Comparison of ENCODE assay signal across 26 cellular contexts in the genomic region with DNA sequence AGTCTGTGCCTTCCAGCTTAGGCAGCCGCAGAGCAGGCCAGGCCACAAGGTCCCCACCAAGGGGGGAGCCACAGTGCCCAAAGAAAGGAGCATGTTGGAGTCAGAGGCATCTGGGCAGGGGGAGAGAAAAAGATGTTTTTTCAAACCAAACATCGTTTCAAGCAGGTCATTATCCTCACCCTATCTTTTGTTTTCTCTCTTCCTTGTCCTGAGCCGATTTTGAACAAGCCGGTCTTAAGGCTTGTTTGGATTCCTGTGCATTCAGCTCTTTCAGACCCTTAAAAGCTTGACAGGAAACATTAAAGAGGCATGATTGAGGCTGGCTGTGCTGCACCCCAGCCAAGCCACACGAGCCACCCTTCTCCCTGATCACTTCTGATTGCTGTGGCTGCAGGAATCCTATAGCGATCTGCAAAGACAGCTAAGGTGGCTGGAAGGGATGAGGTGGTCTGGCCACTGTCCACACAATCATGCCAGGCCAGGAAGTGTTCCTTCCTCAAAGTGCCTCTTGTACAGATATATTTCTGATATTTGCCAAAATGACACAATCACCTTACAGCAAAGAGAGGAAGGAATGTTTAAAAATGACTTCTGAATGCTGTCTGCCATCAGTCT.
A peak's percentile ranks its signal among the peaks of the same experiment; 100 is the strongest.
DNase-seq lines count a peak whose midpoint lies in the region; ATAC-seq and TF ChIP-seq lines count a peak whose summit lies in the region.
"Had no signal": no experiment of that assay in that cellular context is flagged by ENCODE, and none has a peak within 500 bp of the region (broad histone marks: within the 10 kb centered on the region; RNA-seq: fewer than 3 reads in every experiment).

No MANE protein-coding gene starts in this region.

- no peak overlapping the region for H3K4me3 Mint-ChIP-seq in stimulated activated naive CD8-positive, alpha-beta T cell treated with anti-CD3 and anti-CD28 coated beads, Interleukin-15, amount 100 ng/mL, for 72 hours
- no peak overlapping the region for H3K4me3 Mint-ChIP-seq in neural progenitor cell
- no peak overlapping the region for H3K4me3 Mint-ChIP-seq in stimulated activated effector memory CD8-positive, alpha-beta T cell treated with anti-CD3 and anti-CD28 coated beads, Interleukin-12 subunit alpha, Interleukin-12 subunit beta, amount 100 ng/mL, for 72 hours
- H3K4me3 Mint-ChIP-seq: B cell; CD8-positive, alpha-beta T cell; IgD-negative memory B cell had no signal

- H3K4me1 ChIP-seq in neural progenitor cell (peaks cover 25% of the 10 kb centered on the region), upper lobe of left lung (no peaks in the 10 kb centered on the region), mammary epithelial cell (ENCODE audit: insufficient read depth, low read length) (no peaks in the 10 kb centered on the region)
- H3K4me1 ChIP-seq: Caco-2 had no signal

- H3K4me3 ChIP-seq in neural progenitor cell (no peak overlapping the region), upper lobe of left lung (no peak overlapping the region), mammary epithelial cell (replicated peaks in 1 of 3; ENCODE audit: insufficient read depth in 1 of 3, low read depth in 2 of 3, low read length in 3 of 3) (no peak overlapping the region)
- H3K4me3 ChIP-seq: GM12878 had no signal

- in situ Hi-C loops in mammary epithelial cell (cut with MboI; ENCODE audit: low sequenced_read_pairs in 2 of 2) = no loop called here

- H3K9me3 ChIP-seq in neural progenitor cell (ENCODE audit: low read depth) (no peaks in the 10 kb centered on the region), upper lobe of left lung (no peaks in the 10 kb centered on the region), mammary epithelial cell (replicated peaks; ENCODE audit: insufficient read depth, low read length) (no peaks in the 10 kb centered on the region)
- H3K9me3 ChIP-seq: Caco-2 had no signal

- H2AFZ ChIP-seq in neural progenitor cell (replicated peaks) (no peak overlapping the region), mammary epithelial cell (ENCODE audit: low read depth, low read length) (no peak overlapping the region)

- no TSS peak for BruUV-seq in mammary epithelial cell (replicated peaks; lab: Mats Ljungman, UMichigan)

- ATAC-seq in stimulated activated naive CD8-positive, alpha-beta T cell treated with anti-CD3 and anti-CD28 coated beads, Interleukin-15, amount 100 ng/mL, for 72 hours = peak; percentile 20
- ATAC-seq in stimulated activated naive CD8-positive, alpha-beta T cell treated with anti-CD3 and anti-CD28 coated beads, Interleukin-15, Interleukin-2, amounts not matched to agents 100 U/mL and 50 U/mL, for 24 hours = no peak
- ATAC-seq in stimulated activated effector memory CD8-positive, alpha-beta T cell treated with anti-CD3 and anti-CD28 coated beads, Interleukin-12 subunit alpha, Interleukin-12 subunit beta, amount 100 ng/mL, for 72 hours = peak; percentile 29
- no peak for ATAC-seq in upper lobe of left lung (ENCODE audit: low FRiP score in 2 of 2)
- ATAC-seq: CD8-positive, alpha-beta T cell; GM12878 had no signal

- H3F3A ChIP-seq in neural progenitor cell (ENCODE audit: low read depth) = peaks cover 22% of the 10 kb centered on the region

- no peaks in the 10 kb centered on the region for H3K36me3 Mint-ChIP-seq in neural progenitor cell
- no peaks in the 10 kb centered on the region for H3K36me3 Mint-ChIP-seq in stimulated activated effector memory CD8-positive, alpha-beta T cell treated with anti-CD3 and anti-CD28 coated beads, Interleukin-12 subunit alpha, Interleukin-12 subunit beta, amount 100 ng/mL, for 72 hours
- H3K36me3 Mint-ChIP-seq: CD8-positive, alpha-beta T cell; IgD-negative memory B cell had no signal

- H3K9me3 Mint-ChIP-seq in stimulated activated naive CD8-positive, alpha-beta T cell treated with anti-CD3 and anti-CD28 coated beads, Interleukin-15, amount 100 ng/mL, for 72 hours = peaks cover 0 to 2% of the 10 kb centered on the region in 2 donors
- peaks cover 2% of the 10 kb centered on the region for H3K9me3 Mint-ChIP-seq in neural progenitor cell
- no peaks in the 10 kb centered on the region for H3K9me3 Mint-ChIP-seq in stimulated activated effector memory CD8-positive, alpha-beta T cell treated with anti-CD3 and anti-CD28 coated beads, Interleukin-12 subunit alpha, Interleukin-12 subunit beta, amount 100 ng/mL, for 72 hours
- H3K9me3 Mint-ChIP-seq: CD8-positive, alpha-beta T cell; IgD-negative memory B cell had no signal

- intact Hi-C loops in mammary epithelial cell (cut with micrococcal nuclease) = no loop called here

- H3K27me3 Mint-ChIP-seq in stimulated activated naive CD8-positive, alpha-beta T cell treated with anti-CD3 and anti-CD28 coated beads, Interleukin-15, amount 100 ng/mL, for 72 hours = no peaks in the 10 kb centered on the region
- H3K27me3 Mint-ChIP-seq in neural progenitor cell (ENCODE audit: insufficient read depth, low read depth) = peaks cover 2% of the 10 kb centered on the region
- H3K27me3 Mint-ChIP-seq: B cell, IgD-negative memory B cell had no signal

- TF ChIP-seq CTCF in neural progenitor cell (IDR thresholded peaks at IDR 0.05) = no peak
- no peak for TF ChIP-seq CTCF in upper lobe of left lung (IDR thresholded peaks at IDR 0.05)
- no peak for TF ChIP-seq CTCF in mammary epithelial cell (conservative IDR thresholded peaks at IDR 0.05 in 1 of 2, IDR thresholded peaks at IDR 0.05 in 1 of 2; ENCODE audit: extremely low read depth in 1 of 2, insufficient read depth in 1 of 2, low read depth in 1 of 2, low read length in 2 of 2)

- H4K20me1 ChIP-seq in neural progenitor cell (ENCODE audit: low read depth) (peaks cover 4% of the 10 kb centered on the region), mammary epithelial cell (ENCODE audit: insufficient read depth, low read length) (no peaks in the 10 kb centered on the region)

- 24 to 40% methylated on average over 6 of the region's 6 CpGs for WGBS in upper lobe of left lung, 2 donors
- 45% methylated on average over 6 of the region's 6 CpGs for WGBS in mammary epithelial cell (ENCODE audit: low coverage, missing lambda C conversion rate)

- H3K27me3 ChIP-seq in neural progenitor cell (no peaks in the 10 kb centered on the region), upper lobe of left lung (no peaks in the 10 kb centered on the region), mammary epithelial cell (ENCODE audit: insufficient read depth, low read length) (no peaks in the 10 kb centered on the region)

- H3K4me1 Mint-ChIP-seq in stimulated activated naive CD8-positive, alpha-beta T cell treated with anti-CD3 and anti-CD28 coated beads, Interleukin-15, amount 100 ng/mL, for 72 hours = no peaks in the 10 kb centered on the region
- peaks cover 23% of the 10 kb centered on the region for H3K4me1 Mint-ChIP-seq in neural progenitor cell
- H3K4me1 Mint-ChIP-seq in stimulated activated effector memory CD8-positive, alpha-beta T cell treated with anti-CD3 and anti-CD28 coated beads, Interleukin-12 subunit alpha, Interleukin-12 subunit beta, amount 100 ng/mL, for 72 hours = no peaks in the 10 kb centered on the region
- H3K4me1 Mint-ChIP-seq: B cell, IgD-negative memory B cell had no signal

- no peak for DNase-seq in stimulated activated naive CD8-positive, alpha-beta T cell treated with anti-CD3 and anti-CD28 coated beads, Interleukin-15, amount 100 ng/mL, for 72 hours
- DNase-seq in stimulated activated naive CD8-positive, alpha-beta T cell treated with anti-CD3 and anti-CD28 coated beads, Interleukin-15, Interleukin-2, amounts not matched to agents 100 U/mL and 50 U/mL, for 24 hours = no peak
- peak; percentile 42 for DNase-seq in astrocyte of the hippocampus (ENCODE audit: low read depth, low spot score)
- peak; percentile 65 for DNase-seq in neural progenitor cell (ENCODE audit: low spot score)
- no peak for DNase-seq in stimulated activated effector memory CD8-positive, alpha-beta T cell treated with anti-CD3 and anti-CD28 coated beads, Interleukin-12 subunit alpha, Interleukin-12 subunit beta, amount 100 ng/mL, for 72 hours (ENCODE audit: low spot score in 2 of 2)
- no peak for DNase-seq in upper lobe of left lung
- DNase-seq in mammary epithelial cell = no peak
- no peak for DNase-seq in MV-4-11 (lab: John Stamatoyannopoulos, UW)
- DNase-seq: Caco-2; CD8-positive, alpha-beta T cell; DMS 273 treated with DMSO at 0.1 percent for 48 hours; DMS79; EL; GDM1; NCI-H1105; NCI-H146; NCI-H1930; NCI-H446; NCI-H524 treated with DMSO at 0.1 percent for 48 hours; NCI-H774 had no signal

- no peaks in the 10 kb centered on the region for H3K36me3 ChIP-seq in neural progenitor cell
- no peaks in the 10 kb centered on the region for H3K36me3 ChIP-seq in upper lobe of left lung
- no peaks in the 10 kb centered on the region for H3K36me3 ChIP-seq in mammary epithelial cell (ENCODE audit: insufficient read depth, low read length)

- dilution Hi-C loops in mammary epithelial cell (cut with HindIII; ENCODE audit: low sequenced_read_pairs) = no loop called here

- H3K79me2 ChIP-seq in neural progenitor cell (ENCODE audit: low read depth) (no peaks in the 10 kb centered on the region), mammary epithelial cell (ENCODE audit: insufficient read depth, low read length) (no peaks in the 10 kb centered on the region)

- TF ChIP-seq POLR2A in upper lobe of left lung (IDR thresholded peaks at IDR 0.05) = no peak

- H3K27ac ChIP-seq in neural progenitor cell (peak overlapping the region; percentile 55), upper lobe of left lung (no peak overlapping the region), mammary epithelial cell (ENCODE audit: insufficient read depth, low read depth, low read length) (no peak overlapping the region)
- H3K27ac ChIP-seq: 22Rv1, C4-2B, KMS-11 had no signal

- no peak overlapping the region for H3K9ac ChIP-seq in neural progenitor cell
- H3K9ac ChIP-seq in mammary epithelial cell (ENCODE audit: insufficient read depth, low read length) = no peak overlapping the region
- H3K9ac ChIP-seq: KMS-11 had no signal

- CTCF ChIA-PET in mammary epithelial cell (lab: Charles Lee; ENCODE audit: low non-redundant PET) = no interaction called here

- peak overlapping the region in 1 of 2 donors; percentile 92 for H3K27ac Mint-ChIP-seq in stimulated activated naive CD8-positive, alpha-beta T cell treated with anti-CD3 and anti-CD28 coated beads, Interleukin-15, amount 100 ng/mL, for 72 hours
- no peak overlapping the region for H3K27ac Mint-ChIP-seq in neural progenitor cell
- no peak overlapping the region for H3K27ac Mint-ChIP-seq in stimulated activated effector memory CD8-positive, alpha-beta T cell treated with anti-CD3 and anti-CD28 coated beads, Interleukin-12 subunit alpha, Interleukin-12 subunit beta, amount 100 ng/mL, for 72 hours
- H3K27ac Mint-ChIP-seq: B cell; CD8-positive, alpha-beta T cell; IgD-negative memory B cell had no signal

- no peak for TF ChIP-seq EP300 in upper lobe of left lung (IDR thresholded peaks at IDR 0.05)

- peak overlapping the region; percentile 67 for H3K4me2 ChIP-seq in neural progenitor cell
- no peak overlapping the region for H3K4me2 ChIP-seq in mammary epithelial cell (ENCODE audit: insufficient read depth, low read depth, low read length)
- H3K4me2 ChIP-seq: KMS-11 had no signal

Comparison
In these comparisons a context has a peak if more than half of its experiments do, and no peak if none do; other contexts are left out.
1. ATAC-seq: peak in stimulated activated naive CD8-positive, alpha-beta T cell treated with anti-CD3 and anti-CD28 coated beads, Interleukin-15, amount 100 ng/mL, for 72 hours (single experiment) and stimulated activated effector memory CD8-positive, alpha-beta T cell treated with anti-CD3 and anti-CD28 coated beads, Interleukin-12 subunit alpha, Interleukin-12 subunit beta, amount 100 ng/mL, for 72 hours (single experiment); none in stimulated activated naive CD8-positive, alpha-beta T cell treated with anti-CD3 and anti-CD28 coated beads, Interleukin-15, Interleukin-2, amounts not matched to agents 100 U/mL and 50 U/mL, for 24 hours (single experiment) and upper lobe of left lung (0 of 2).
2. DNase-seq: peak in astrocyte of the hippocampus (single experiment) and neural progenitor cell (single experiment); none in stimulated activated naive CD8-positive, alpha-beta T cell treated with anti-CD3 and anti-CD28 coated beads, Interleukin-15, amount 100 ng/mL, for 72 hours (0 of 2), stimulated activated naive CD8-positive, alpha-beta T cell treated with anti-CD3 and anti-CD28 coated beads, Interleukin-15, Interleukin-2, amounts not matched to agents 100 U/mL and 50 U/mL, for 24 hours (single experiment), stimulated activated effector memory CD8-positive, alpha-beta T cell treated with anti-CD3 and anti-CD28 coated beads, Interleukin-12 subunit alpha, Interleukin-12 subunit beta, amount 100 ng/mL, for 72 hours (0 of 2), upper lobe of left lung (0 of 2), mammary epithelial cell (single experiment) and MV-4-11 (single experiment).